12 cellular contexts compared by ENCODE assay signal in the genomic region with DNA sequence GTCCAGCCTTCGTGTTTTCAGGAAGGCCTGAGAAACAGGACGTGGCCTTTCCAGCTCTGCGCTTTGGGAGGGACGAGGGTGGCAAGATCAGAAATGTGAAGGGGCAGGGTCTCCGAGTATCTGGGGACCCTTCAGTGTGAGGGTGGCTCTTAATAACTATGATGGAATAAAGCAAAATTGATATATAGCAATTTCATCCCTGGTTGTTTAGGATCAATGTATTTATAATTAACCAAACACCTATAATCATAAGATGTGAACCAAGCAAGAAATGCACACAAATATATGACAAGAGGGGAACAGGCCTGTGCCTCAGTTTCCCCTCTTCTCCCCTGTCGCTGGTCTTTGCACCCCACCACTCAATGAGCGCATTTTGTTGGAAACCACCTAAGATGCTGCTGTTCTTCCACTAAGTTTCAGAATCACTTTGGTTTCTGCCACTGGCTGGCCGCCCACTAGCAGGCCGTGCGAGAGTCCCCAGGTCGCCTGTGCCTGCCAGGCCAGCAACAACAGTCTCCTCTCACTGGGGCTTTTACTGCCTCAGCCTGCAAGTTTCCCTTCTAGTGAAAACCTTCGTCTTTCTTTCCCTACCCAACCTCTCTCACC. TPM values are rescaled to one million over a fixed set of nuclear protein-coding genes. Genes with fewer than 3 reads are reported as not detected.
DNase-seq lines count a peak whose midpoint lies in the region; ATAC-seq, FAIRE-seq and TF ChIP-seq lines count a peak whose summit lies in the region.
"Had no signal": no experiment of that assay in that cellular context is flagged by ENCODE, and none has a peak within 500 bp of the region (broad histone marks: within the 10 kb centered on the region; RNA-seq: fewer than 3 reads in every experiment).

No MANE protein-coding gene starts in this region.

- peak; percentile 56 to 81; a peak in 3 of 4 replicates for TF ChIP-seq EP300 in GM12878 (IDR thresholded peaks at IDR 0.05; ENCODE audit: borderline replicate concordance in 1 of 2, control insufficient read depth in 1 of 2, low read depth in 2 of 2, low read length in 2 of 2)

- TF ChIP-seq CTCF in GM12878 (IDR thresholded peaks at IDR 0.05 in 2 of 3, conservative IDR thresholded peaks at IDR 0.05 in 1 of 3; ENCODE audit: control insufficient read depth in 2 of 3, extremely low read depth in 1 of 3, insufficient read depth in 1 of 3, low read depth in 3 of 3, low read length in 3 of 3), result no peak
- TF ChIP-seq CTCF in adrenal gland (IDR thresholded peaks at IDR 0.05), result no peak

- BruUV-seq in GM12878 (replicated peaks; lab: Mats Ljungman, UMichigan), result no TSS peak

- TF ChIP-seq RAD21 in GM12878 (IDR thresholded peaks at IDR 0.05; ENCODE audit: insufficient read depth, low read depth, low read length), result peak; percentile 31; the same call in 1 of the 2 replicates

- no peaks in the 10 kb centered on the region for H4K20me1 ChIP-seq in GM12878 (ENCODE audit: control insufficient read depth, insufficient read depth)

- DNase-seq in GM12891 (ENCODE audit: insufficient read length, low spot score), result peak; percentile 47
- DNase-seq in GM12878 (ENCODE audit: low read depth, low spot score), result peak; percentile 70
- DNase-seq in ureter (ENCODE audit: low spot score), result no peak
- no peak for DNase-seq in AG08396 (ENCODE audit: low spot score)
- no peak for DNase-seq in adrenal gland
- DNase-seq in H4 (ENCODE audit: low spot score), result no peak
- DNase-seq: DMS 273 treated with DMSO at 0.1 percent for 48 hours, Kasumi-1, NCI-H526 had no signal

- RAD21 ChIA-PET in GM12878 (lab: Charles Lee; ENCODE audit: unreplicated experiment), result interaction anchor here (1.1 to 5.9 kb wide), 4 partner anchors 17 to 79 kb away, joined by 3 to 81 read pairs (median 6); a partner anchor contains a TSS

- POLR2A ChIA-PET in GM12878 (lab: Charles Lee), result interaction anchor here (0.7 to 2.6 kb wide), 5 partner anchors 10 to 87 kb away, joined by 3 to 15 read pairs (median 7); no protein-coding TSS in a partner anchor

- H3K27ac ChIP-seq in GM12878 (ENCODE audit: control insufficient read depth, insufficient read depth) (peak overlapping the region; percentile 59), adrenal gland (no peak overlapping the region)

- H3K36me3 ChIP-seq in GM12878 (ENCODE audit: control insufficient read depth in 2 of 2, insufficient read depth in 2 of 2, low read length in 1 of 2) (no peaks in the 10 kb centered on the region), adrenal gland (replicated peaks in 1 of 2) (no peaks in the 10 kb centered on the region)

- peak; percentile 77 for ATAC-seq in GM19035 (IDR thresholded peaks at IDR 0.05; ENCODE audit: unreplicated experiment)
- peak; percentile 59 for ATAC-seq in HG03095 (IDR thresholded peaks at IDR 0.05; ENCODE audit: unreplicated experiment)
- peak; percentile 96 for ATAC-seq in GM12878

- H3K9ac ChIP-seq in GM12878 (ENCODE audit: control insufficient read depth, insufficient read depth, low read length), result peak overlapping the region; percentile 43; the same call in 1 of the 2 replicates

- intact Hi-C loops in GM12878 (cut with micrococcal nuclease; ENCODE audit: unreplicated experiment), result loop anchor here (1.0 to 5.0 kb wide), 4 partner anchors 15 to 63 kb away; no protein-coding TSS in a partner anchor
- intact Hi-C loops in adrenal gland (cut with DNase I), result no loop called here

- no peak for TF ChIP-seq POLR2A in GM12891 (IDR thresholded peaks at IDR 0.05; ENCODE audit: low read depth, low read length)
- no peak for TF ChIP-seq POLR2A in GM12878 (IDR thresholded peaks at IDR 0.05; ENCODE audit: low read depth, low read length)
- TF ChIP-seq POLR2A in adrenal gland (IDR thresholded peaks at IDR 0.05), result no peak

- no peak overlapping the region for H3K4me3 ChIP-seq in GM12878
- H3K4me3 ChIP-seq in adrenal gland, result no peak overlapping the region

- CTCF ChIA-PET in GM12878 (lab: Yijun Ruan, JAX), result interaction anchor here (1.3 to 1.8 kb wide), 4 partner anchors 10 to 130 kb away, joined by 6 to 10 read pairs (median 8); no protein-coding TSS in a partner anchor

- FAIRE-seq in GM12891 (lab: Jason Lieb, UNC) (peak; percentile 61), GM12878 (lab: Jason Lieb, UNC) (peak; percentile 89)

- H3K4me1 ChIP-seq in GM12878 (ENCODE audit: control insufficient read depth, insufficient read depth, low read length) (peaks cover 18% of the 10 kb centered on the region), adrenal gland (replicated peaks in 1 of 2) (no peaks in the 10 kb centered on the region)

- H3K79me2 ChIP-seq in GM12878 (ENCODE audit: control insufficient read depth, insufficient read depth, low read length), result no peaks in the 10 kb centered on the region

- SMC1A ChIA-PET in GM12878 (lab: Charles Lee; ENCODE audit: uncharacterized antibody, unreplicated experiment), result interaction anchor here (0.7 to 8.6 kb wide), 6 partner anchors 16 to 130 kb away, joined by 3 to 68 read pairs (median 6); no protein-coding TSS in a partner anchor

- H3K27me3 ChIP-seq in GM12878 (replicated peaks in 1 of 2; ENCODE audit: control insufficient read depth in 2 of 2, insufficient read depth in 2 of 2, low read length in 1 of 2) (no peaks in the 10 kb centered on the region), adrenal gland (no peaks in the 10 kb centered on the region)

- peak overlapping the region; percentile 62 for H3K4me2 ChIP-seq in GM12878 (ENCODE audit: control insufficient read depth, insufficient read depth)

- in situ Hi-C loops in GM12878 (cut with MboI), result no loop called here

- H3K9me3 ChIP-seq in GM12878 (replicated peaks; ENCODE audit: control insufficient read depth, insufficient read depth, low read length) (no peaks in the 10 kb centered on the region; the same call in 1 of the 3 replicates), adrenal gland (replicated peaks in 1 of 3) (no peaks in the 10 kb centered on the region)

- 18% methylated on average over 12 of the region's 12 CpGs for WGBS in GM12878 (ENCODE audit: insufficient coverage, insufficient replicate concordance, low lambda C conversion rate, missing lambda C conversion rate)
- WGBS in adrenal gland, 4 donors, result 85 to 87% (median 87%) methylated on average over 12 of the region's 12 CpGs

- H2AFZ ChIP-seq in GM12878 (ENCODE audit: control insufficient read depth, low read depth, low read length), result no peak overlapping the region

RNA-seq across cellular contexts. Expression of a gene that starts 36.6 kb away (rescaled TPM):
- polyA plus RNA-seq in GM12891 (2012; ENCODE audit: low read depth, missing spikeins), result 1.1 TPM
- total RNA-seq in GM12878 (2013; cell fraction: nucleolus; rRNA removed), result 1.8 and 1.9 TPM in 2 replicates
- total RNA-seq in GM12878 (2014; rRNA removed), result 0.05 and 0.17 TPM in 2 replicates
- 0.05 and 0.13 TPM in 2 replicates for total RNA-seq in GM12878 (2014; rRNA removed; fragmentation: Illumina TruSeq; extraction: Trizol)
- 0.27 and 0.28 TPM in 2 replicates for total RNA-seq in GM12878 (2021)
- 0.16 TPM for polyA plus RNA-seq in GM12878 (2011; ENCODE audit: low read depth)
- 0.16 and 0.33 TPM in 2 replicates for polyA plus RNA-seq in GM12878 (2011; rRNA removed)
- polyA plus RNA-seq in GM12878 (2011; cell fraction: cytosol; rRNA removed), result 0.36 and 0.57 TPM in 2 replicates
- 1.8 and 2.2 TPM in 2 replicates for polyA plus RNA-seq in GM12878 (2011; cell fraction: nucleus; rRNA removed)
- 0.26 and 0.59 TPM in 2 replicates for polyA plus RNA-seq in GM12878 (2012)
- polyA plus RNA-seq in GM12878 (2014; fragmentation: Illumina TruSeq; extraction: Trizol), result 0.17 and 0.21 TPM in 2 replicates
- under 1 TPM in 1 of 2 experiments, not detected in 1; 0.04 TPM for polyA plus RNA-seq in GM12878 (2014; fragmentation: Nextera tagmentation; extraction: Ambion mirVana)
- 0.20 and 0.23 TPM in 2 replicates for polyA plus RNA-seq in GM12878 (2014; rRNA removed)
- polyA plus RNA-seq in GM12878 (2016; fragmentation: Nextera tagmentation; extraction: Ambion mirVana), result under 1 TPM; 0.26 to 0.39 TPM
- 0.72 TPM in 1 of 2 replicates, not detected in the other for polyA minus RNA-seq in GM12878 (2011; rRNA and poly(A)+ RNA removed)
- polyA minus RNA-seq in GM12878 (2011; cell fraction: cytosol; rRNA and poly(A)+ RNA removed), result 0.73 TPM in 1 of 2 replicates, not detected in the other
- 0.73 and 0.86 TPM in 2 replicates for polyA minus RNA-seq in GM12878 (2011; cell fraction: nucleus; rRNA and poly(A)+ RNA removed)
- 1.4 TPM for total RNA-seq in ureter
- 1 to 10 TPM in 1 of 8 donors, under 1 TPM in 6, not detected in 1; 0.21 to 1.2 (median 0.43) TPM for total RNA-seq in adrenal gland
- under 1 TPM; 0.09 to 0.88 (median 0.44) TPM for polyA plus RNA-seq in adrenal gland
- not detected in 2 replicates for total RNA-seq in H4 (2014; rRNA removed; shearing (Covaris generic))
- total RNA-seq: osteocyte had no signal

RNA-seq across cellular contexts. Expression of a gene that starts 44.4 kb away (rescaled TPM):
- polyA plus RNA-seq in GM12891 (2012; ENCODE audit: low read depth, missing spikeins), result 129 TPM
- 4.1 and 4.2 TPM in 2 replicates for total RNA-seq in GM12878 (2013; cell fraction: nucleolus; rRNA removed)
- total RNA-seq in GM12878 (2014; rRNA removed) (0.65 and 1.4 TPM in 2 replicates), GM12878 (2014; rRNA removed; fragmentation: Illumina TruSeq; extraction: Trizol) (0.63 and 0.83 TPM in 2 replicates), GM12878 (2021) (0.90 and 1.2 TPM in 2 replicates), ureter (1.7 TPM), adrenal gland (1 to 10 TPM in 3 of 8 donors, under 1 TPM in 4, not detected in 1; 0.14 to 2.9 (median 0.78) TPM)
- polyA plus RNA-seq in GM12878 (2011; ENCODE audit: low read depth), result 13.4 TPM
- polyA plus RNA-seq in GM12878 (2011; rRNA removed) (not detected in 2 replicates), GM12878 (2014; fragmentation: Illumina TruSeq; extraction: Trizol) (0.17 and 0.51 TPM in 2 replicates), GM12878 (2014; fragmentation: Nextera tagmentation; extraction: Ambion mirVana) (1 to 10 TPM in 1 of 2 experiments, under 1 TPM in 1; 0.82 to 1.5 TPM), GM12878 (2014; rRNA removed) (0.51 and 1.3 TPM in 2 replicates), GM12878 (2016; fragmentation: Nextera tagmentation; extraction: Ambion mirVana) (under 1 TPM; 0.56 to 0.59 TPM), adrenal gland (under 1 TPM in 2 of 3 donors, not detected in 1; 0.18 to 0.37 TPM)
- 0.03 TPM in 1 of 2 replicates, not detected in the other for polyA plus RNA-seq in GM12878 (2011; cell fraction: cytosol; rRNA removed)
- polyA plus RNA-seq in GM12878 (2011; cell fraction: nucleus; rRNA removed), result 0.13 TPM in 1 of 2 replicates, not detected in the other
- 16.4 and 22.8 TPM in 2 replicates for polyA plus RNA-seq in GM12878 (2012)
- polyA minus RNA-seq in GM12878 (2011; rRNA and poly(A)+ RNA removed), result 0.10 TPM in 1 of 2 replicates, not detected in the other
- polyA minus RNA-seq in GM12878 (2011; cell fraction: cytosol; rRNA and poly(A)+ RNA removed), result 1.6 TPM in 1 of 2 replicates, not detected in the other
- not detected in 2 replicates for polyA minus RNA-seq in GM12878 (2011; cell fraction: nucleus; rRNA and poly(A)+ RNA removed)
- total RNA-seq in H4 (2014; rRNA removed; shearing (Covaris generic)), result 3.2 and 6.9 TPM in 2 replicates
- total RNA-seq: osteocyte had no signal

RNA-seq across cellular contexts. Expression of a gene that starts 55.7 kb away (rescaled TPM):
- 2.6 TPM for polyA plus RNA-seq in GM12891 (2012; ENCODE audit: low read depth, missing spikeins)
- total RNA-seq in GM12878 (2013; cell fraction: nucleolus; rRNA removed), result 0.56 and 0.78 TPM in 2 replicates
- 0.11 and 0.33 TPM in 2 replicates for total RNA-seq in GM12878 (2014; rRNA removed)
- 0.27 and 0.37 TPM in 2 replicates for total RNA-seq in GM12878 (2014; rRNA removed; fragmentation: Illumina TruSeq; extraction: Trizol)
- 0.27 and 0.28 TPM in 2 replicates for total RNA-seq in GM12878 (2021)
- polyA plus RNA-seq in GM12878 (2011; ENCODE audit: low read depth), result 0.94 TPM
- 0.38 and 0.59 TPM in 2 replicates for polyA plus RNA-seq in GM12878 (2011; rRNA removed)
- 0.10 and 0.21 TPM in 2 replicates for polyA plus RNA-seq in GM12878 (2011; cell fraction: cytosol; rRNA removed)
- polyA plus RNA-seq in GM12878 (2011; cell fraction: nucleus; rRNA removed), result 0.16 and 0.22 TPM in 2 replicates
- polyA plus RNA-seq in GM12878 (2012), result 0.79 and 1.1 TPM in 2 replicates
- 0.37 and 0.67 TPM in 2 replicates for polyA plus RNA-seq in GM12878 (2014; fragmentation: Illumina TruSeq; extraction: Trizol)
- polyA plus RNA-seq in GM12878 (2014; fragmentation: Nextera tagmentation; extraction: Ambion mirVana), result under 1 TPM; 0.37 to 0.38 TPM
- 0.19 and 0.81 TPM in 2 replicates for polyA plus RNA-seq in GM12878 (2014; rRNA removed)
- 1 to 10 TPM; 1.2 to 1.4 TPM for polyA plus RNA-seq in GM12878 (2016; fragmentation: Nextera tagmentation; extraction: Ambion mirVana)
- polyA minus RNA-seq in GM12878 (2011; rRNA and poly(A)+ RNA removed), result 0.88 TPM in 1 of 2 replicates, not detected in the other
- not detected in 2 replicates for polyA minus RNA-seq in GM12878 (2011; cell fraction: cytosol; rRNA and poly(A)+ RNA removed)
- polyA minus RNA-seq in GM12878 (2011; cell fraction: nucleus; rRNA and poly(A)+ RNA removed), result not detected in 2 replicates
- 7.8 TPM for total RNA-seq in ureter
- 1 to 10 TPM in 1 of 8 donors, under 1 TPM in 5, not detected in 2; 0.13 to 1.4 (median 0.72) TPM for total RNA-seq in adrenal gland
- 1 to 10 TPM; 1.2 to 5.8 (median 3.2) TPM for polyA plus RNA-seq in adrenal gland
- not detected in 2 replicates for total RNA-seq in H4 (2014; rRNA removed; shearing (Covaris generic))

Comparison
In these comparisons a context has a peak if more than half of its experiments do, and no peak if none do; other contexts are left out.
1. DNase-seq: peak in GM12891 (single experiment) and GM12878 (single experiment); none in ureter (single experiment), AG08396 (single experiment), adrenal gland (0 of 7) and H4 (single experiment).
2. Peak in every context shown above with its lines, with median percentiles within 50 percentile points of each other: ATAC-seq.